In genomic region chr18:58375051-58375450, GRCh38 we compare ENCODE assay signal across 14 cellular contexts.
A peak's percentile ranks its signal among the peaks of the same experiment; 100 is the strongest.
DNase-seq lines count a peak whose midpoint lies in the region; ATAC-seq and TF ChIP-seq lines count a peak whose summit lies in the region.
"Had no signal": no experiment of that assay in that cellular context is flagged by ENCODE, and none has a peak within 500 bp of the region (broad histone marks: within the 10 kb centered on the region; RNA-seq: fewer than 3 reads in every experiment).

No MANE protein-coding gene starts in this region.

- in situ Hi-C loops in gastrocnemius medialis (cut with MboI; ENCODE audit: low sequenced_read_pairs in 4 of 4) = no loop called here

- TF ChIP-seq POLR2A in esophagus muscularis mucosa (IDR thresholded peaks at IDR 0.05; ENCODE audit: low read depth) (no peak), gastrocnemius medialis (IDR thresholded peaks at IDR 0.05) (no peak)

- TF ChIP-seq CTCF in brain (conservative IDR thresholded peaks at IDR 0.05) = no peak
- TF ChIP-seq CTCF in esophagus muscularis mucosa (IDR thresholded peaks at IDR 0.05) = no peak
- TF ChIP-seq CTCF in progenitor cell of endocrine pancreas (IDR thresholded peaks at IDR 0.05; ENCODE audit: unreplicated experiment) = no peak
- no peak for TF ChIP-seq CTCF in upper lobe of right lung (IDR thresholded peaks at IDR 0.05)
- TF ChIP-seq CTCF in gastrocnemius medialis (IDR thresholded peaks at IDR 0.05 in 4 of 5, conservative IDR thresholded peaks at IDR 0.05 in 1 of 5) = no peak

- H3K36me3 ChIP-seq in esophagus muscularis mucosa (peaks cover 4 to 66% (median 38%) of the 10 kb centered on the region in 4 donors), upper lobe of right lung (peaks cover 32% of the 10 kb centered on the region), gastrocnemius medialis (peaks cover 0 to 58% of the 10 kb centered on the region in 2 donors)
- H3K36me3 ChIP-seq: BE2C had no signal

- intact Hi-C loops in esophagus muscularis mucosa (cut with DNase I) (no loop called here), upper lobe of right lung (cut with DNase I) (no loop called here), gastrocnemius medialis (cut with DNase I; ENCODE audit: low total_unique reads) (no loop called here)

- H3K9me3 Mint-ChIP-seq in brain (no peaks in the 10 kb centered on the region), progenitor cell of endocrine pancreas (ENCODE audit: low read depth) (no peaks in the 10 kb centered on the region)

- H3K4me1 ChIP-seq in esophagus muscularis mucosa = no peaks in the 10 kb centered on the region
- no peaks in the 10 kb centered on the region for H3K4me1 ChIP-seq in upper lobe of right lung
- H3K4me1 ChIP-seq in gastrocnemius medialis = no peaks in the 10 kb centered on the region
- H3K4me1 ChIP-seq: A549, BE2C had no signal

- H3K27me3 ChIP-seq in esophagus muscularis mucosa (no peaks in the 10 kb centered on the region), upper lobe of right lung (no peaks in the 10 kb centered on the region), gastrocnemius medialis (no peaks in the 10 kb centered on the region)
- H3K27me3 ChIP-seq: BE2C had no signal

- no peaks in the 10 kb centered on the region for H3K9me3 ChIP-seq in esophagus muscularis mucosa
- no peaks in the 10 kb centered on the region for H3K9me3 ChIP-seq in upper lobe of right lung
- H3K9me3 ChIP-seq in gastrocnemius medialis = no peaks in the 10 kb centered on the region
- H3K9me3 ChIP-seq: A549, BE2C had no signal

- H3K4me3 Mint-ChIP-seq in brain = peak overlapping the region in 1 of 5 experiments; percentile 6
- H3K4me3 Mint-ChIP-seq in progenitor cell of endocrine pancreas (ENCODE audit: low read depth) = no peak overlapping the region
- H3K4me3 Mint-ChIP-seq: CD4-positive, alpha-beta memory T cell had no signal

- H3K4me1 Mint-ChIP-seq in brain (peaks cover 72% of the 10 kb centered on the region), progenitor cell of endocrine pancreas (ENCODE audit: low read depth) (no peaks in the 10 kb centered on the region)
- H3K4me1 Mint-ChIP-seq: CD4-positive, alpha-beta memory T cell had no signal

- ATAC-seq in upper lobe of right lung (peak; percentile 12), gastrocnemius medialis (no peak)
- ATAC-seq: A549, HCT116 had no signal

- H3K36me3 Mint-ChIP-seq in brain (peaks cover 89% of the 10 kb centered on the region), progenitor cell of endocrine pancreas (ENCODE audit: insufficient read depth) (peaks cover 53% of the 10 kb centered on the region)

- DNase-seq in esophagus muscularis mucosa (ENCODE audit: extremely low spot score) = peak; percentile 89
- DNase-seq in progenitor cell of endocrine pancreas (ENCODE audit: low spot score, unreplicated experiment) = no peak
- DNase-seq in upper lobe of right lung = no peak
- DNase-seq in SHP77 treated with DMSO at 0.1 percent for 48 hours (lab: John Stamatoyannopoulos, UW) = no peak
- no peak for DNase-seq in gastrocnemius medialis
- DNase-seq in amniotic stem cell (lab: John Stamatoyannopoulos, UW) = no peak
- DNase-seq: BE2C; CD4-positive, alpha-beta memory T cell; DND-41; GDM1 had no signal

- H3K4me3 ChIP-seq in esophagus muscularis mucosa = no peak overlapping the region
- no peak overlapping the region for H3K4me3 ChIP-seq in upper lobe of right lung
- no peak overlapping the region for H3K4me3 ChIP-seq in gastrocnemius medialis
- H3K4me3 ChIP-seq: A549 had no signal

- TF ChIP-seq EP300 in esophagus muscularis mucosa (IDR thresholded peaks at IDR 0.05) = no peak

- no peak overlapping the region for H3K27ac ChIP-seq in esophagus muscularis mucosa (replicated peaks in 1 of 4)
- no peak overlapping the region for H3K27ac ChIP-seq in upper lobe of right lung
- H3K27ac ChIP-seq in gastrocnemius medialis = no peak overlapping the region
- H3K27ac ChIP-seq: A549, C4-2B had no signal

- H3K27ac Mint-ChIP-seq in brain = peak overlapping the region in 4 of 5 experiments; percentile 31 to 93 (median 66)
- H3K27ac Mint-ChIP-seq in progenitor cell of endocrine pancreas = peak overlapping the region; percentile 38

- 95% methylated on average over 8 of the region's 8 CpGs for WGBS in esophagus muscularis mucosa

- H3K27me3 Mint-ChIP-seq in brain (peaks cover 3% of the 10 kb centered on the region), progenitor cell of endocrine pancreas (no peaks in the 10 kb centered on the region)
- H3K27me3 Mint-ChIP-seq: CD4-positive, alpha-beta memory T cell had no signal
